8 cellular contexts compared by ENCODE assay signal in the genomic region with DNA sequence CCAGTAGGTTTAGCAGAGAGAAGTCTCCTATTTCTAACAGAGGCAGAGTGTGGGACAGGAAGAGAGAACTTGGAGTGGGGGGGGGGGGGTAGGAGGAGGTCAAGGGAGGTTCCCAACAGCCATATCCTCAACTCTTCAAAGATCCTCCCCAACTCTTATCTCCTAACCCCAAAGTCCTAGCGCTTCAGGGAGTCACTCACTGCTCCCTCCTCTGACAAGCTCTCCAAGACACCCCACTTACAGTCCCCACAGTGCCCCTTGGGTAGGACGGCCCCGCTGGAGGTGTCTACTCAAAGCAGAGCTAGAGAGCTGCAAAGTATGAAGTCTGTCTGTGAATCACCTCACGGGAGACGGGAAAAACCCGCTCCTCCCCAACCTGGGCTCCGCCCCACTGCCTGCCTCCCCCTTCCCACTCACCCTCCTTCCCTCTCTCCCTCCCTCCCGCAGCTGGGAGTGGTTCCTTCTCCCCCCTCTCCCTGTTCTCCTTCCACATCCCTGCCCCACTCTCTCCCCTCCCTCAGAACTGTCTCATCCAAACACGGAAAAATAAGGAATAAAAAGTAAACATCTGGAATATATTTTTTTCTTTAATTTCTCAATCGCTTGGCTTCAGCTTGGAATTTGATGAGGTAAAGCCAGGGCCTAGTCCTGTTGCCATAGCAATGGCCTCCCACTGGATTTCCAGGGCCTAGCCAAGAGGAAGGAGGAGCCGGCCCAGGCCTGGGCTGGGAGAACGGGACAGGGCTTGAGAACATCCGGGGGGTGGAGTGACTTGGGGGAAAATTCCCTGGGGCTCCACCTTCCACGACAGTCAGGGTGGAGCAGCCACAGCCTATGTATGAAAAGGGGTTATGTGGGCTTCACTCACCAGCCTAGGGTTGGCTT. TPM values are rescaled to one million over a fixed set of nuclear protein-coding genes. Genes with fewer than 3 reads are reported as not detected.
DNase-seq lines count a peak whose midpoint lies in the region; ATAC-seq, FAIRE-seq and TF ChIP-seq lines count a peak whose summit lies in the region.

No MANE protein-coding gene starts in this region.

- TF ChIP-seq CTCF in dorsolateral prefrontal cortex (IDR thresholded peaks at IDR 0.05 in 54 of 56, conservative IDR thresholded peaks at IDR 0.05 in 2 of 56; ENCODE audit: low read depth in 1 of 56, partially characterized antibody in 56 of 56) (no peak), HepG2 (CRISPR knock-in tag; IDR thresholded peaks at IDR 0.05) (no peak)

- H3K27me3 Mint-ChIP-seq in activated CD8-positive, alpha-beta memory T cell treated with anti-CD3 and anti-CD28 coated beads, Interleukin-2, amount 10 ng/mL, durations not matched to agents 7 days and 5 days: no peaks in the 10 kb centered on the region

- no peak overlapping the region for H3K4me3 Mint-ChIP-seq in activated CD8-positive, alpha-beta memory T cell treated with anti-CD3 and anti-CD28 coated beads, Interleukin-2, amount 10 ng/mL, durations not matched to agents 7 days and 5 days

- ATAC-seq in HepG2: peak; percentile 18
- ATAC-seq in activated CD8-positive, alpha-beta memory T cell treated with anti-CD3 and anti-CD28 coated beads, Interleukin-2, amount 10 ng/mL, durations not matched to agents 7 days and 5 days: no peak

- BruUV-seq in HepG2 (replicated peaks; lab: Mats Ljungman, UMichigan): TSS peak; percentile 50

- H4K20me1 ChIP-seq in HepG2 (ENCODE audit: insufficient read depth, low read length): peaks cover 17% of the 10 kb centered on the region; the same call in 1 of the 2 replicates

- peak overlapping the region; percentile 91 for H3K27ac ChIP-seq in ACC112 (ENCODE audit: low read depth, low read length)
- H3K27ac ChIP-seq in dorsolateral prefrontal cortex: peak overlapping the region in 56 of 59 donors; percentile 13 to 95 (median 88)
- H3K27ac ChIP-seq in HepG2 (ENCODE audit: extremely low read length, insufficient read depth, low read length): peak overlapping the region; percentile 14

- no peak for TF ChIP-seq RAD21 in HepG2 (CRISPR knock-in tag; IDR thresholded peaks at IDR 0.05)

- H3K79me2 ChIP-seq in ACC112 (ENCODE audit: control insufficient read depth, insufficient read depth, low read length, unreplicated experiment) (peaks cover 50% of the 10 kb centered on the region), HepG2 (ENCODE audit: insufficient read depth, low read length) (peaks cover 12% of the 10 kb centered on the region)

- H3K27me3 ChIP-seq in ACC112 (ENCODE audit: insufficient read depth, low read length) (no peaks in the 10 kb centered on the region), dorsolateral prefrontal cortex (no peaks in the 10 kb centered on the region), HepG2 (ENCODE audit: control insufficient read depth in 1 of 2, insufficient read depth in 2 of 2, low read length in 2 of 2) (no peaks in the 10 kb centered on the region; a peak in 1 of 5 replicates)

- H3K4me1 ChIP-seq in ACC112 (ENCODE audit: control insufficient read depth, insufficient read depth, low read length, unreplicated experiment) (peaks cover 46% of the 10 kb centered on the region), HepG2 (ENCODE audit: insufficient read depth, low read length) (peaks cover 51% of the 10 kb centered on the region)

- H3K36me3 ChIP-seq in ACC112 (ENCODE audit: insufficient read depth, low read length): peaks cover 18% of the 10 kb centered on the region; the same call in 1 of the 2 replicates
- H3K36me3 ChIP-seq in HepG2 (replicated peaks in 1 of 2; ENCODE audit: control insufficient read depth in 1 of 2, insufficient read depth in 2 of 2, low read length in 2 of 2): peaks cover 20 to 35% of the 10 kb centered on the region in 2 experiments; a peak in 4 of 5 replicates

- DNase-seq in GM03348 (ENCODE audit: low spot score) (peak; percentile 97), RCC 7860 (ENCODE audit: low spot score) (peak; percentile 82), dorsolateral prefrontal cortex (peak in 8 of 10 donors; percentile 40 to 83 (median 72)), HepG2 (ENCODE audit: low spot score) (peak; percentile 69), stromal cell of bone marrow (ENCODE audit: low read depth) (peak; percentile 97), NCI-H2107 treated with DMSO at 0.1 percent for 48 hours (lab: John Stamatoyannopoulos, UW; ENCODE audit: unreplicated experiment) (no peak)
- no peak for DNase-seq in activated CD8-positive, alpha-beta memory T cell treated with anti-CD3 and anti-CD28 coated beads, Interleukin-2, amount 10 ng/mL, durations not matched to agents 7 days and 5 days

- 44% methylated on average over 14 of the region's 14 CpGs for WGBS in HepG2 (ENCODE audit: low lambda C conversion rate)

- CTCF ChIA-PET in HepG2 (lab: Yijun Ruan, JAX; ENCODE audit: low intra/inter-chr PET ratio, low total read pairs): no interaction called here
- CTCF ChIA-PET in activated CD8-positive, alpha-beta memory T cell treated with anti-CD3 and anti-CD28 coated beads, Interleukin-2, amount 10 ng/mL, durations not matched to agents 7 days and 5 days (lab: Charles Lee): interaction anchor here (0.6 to 2.1 kb wide), 5 partner anchors 9 to 242 kb away, joined by 3 to 6 read pairs (median 3); no protein-coding TSS in a partner anchor

- H2AFZ ChIP-seq in ACC112 (ENCODE audit: low read length, unreplicated experiment) (peak overlapping the region; percentile 35), HepG2 (ENCODE audit: low read length) (no peak overlapping the region)

- H3K27ac Mint-ChIP-seq in activated CD8-positive, alpha-beta memory T cell treated with anti-CD3 and anti-CD28 coated beads, Interleukin-2, amount 10 ng/mL, durations not matched to agents 7 days and 5 days: no peak overlapping the region

- peak overlapping the region; percentile 27; the same call in 1 of the 2 replicates for H3K9ac ChIP-seq in HepG2 (ENCODE audit: insufficient read depth, low read depth, low read length)

- in situ Hi-C loops in HepG2 (cut with HindIII; ENCODE audit: extremely low pct_ligation_motif_present, low pct_unique_long_range_greater_than_20kb): no loop called here

- H3K4me2 ChIP-seq in HepG2 (ENCODE audit: low read depth, low read length): peak overlapping the region; percentile 86

- H3K4me3 ChIP-seq in ACC112 (ENCODE audit: low read depth, low read length) (peak overlapping the region; percentile 95), dorsolateral prefrontal cortex (peak overlapping the region in 51 of 59 donors; percentile 11 to 90 (median 73)), HepG2 (replicated peaks in 1 of 3; ENCODE audit: insufficient read depth in 1 of 3, low read depth in 2 of 3, low read length in 3 of 3) (no peak overlapping the region; a peak in 2 of 6 replicates)

- peak; percentile 82 for FAIRE-seq in RCC 7860 (lab: Jason Lieb, UNC)
- FAIRE-seq in HepG2 (lab: Jason Lieb, UNC): no peak

- H3K9me3 ChIP-seq in HepG2 (ENCODE audit: low read length): no peaks in the 10 kb centered on the region

- no peaks in the 10 kb centered on the region for H3K9me3 Mint-ChIP-seq in activated CD8-positive, alpha-beta memory T cell treated with anti-CD3 and anti-CD28 coated beads, Interleukin-2, amount 10 ng/mL, durations not matched to agents 7 days and 5 days (ENCODE audit: low read depth)

- intact Hi-C loops in dorsolateral prefrontal cortex (cut with DNase I) (loop anchor here in 1 of 2 donors (10.0 kb wide), 1 partner anchor 493 kb away; no protein-coding TSS in a partner anchor), HepG2 (cut with micrococcal nuclease; ENCODE audit: unreplicated experiment) (no loop called here)

- peaks cover 15% of the 10 kb centered on the region for H3K36me3 Mint-ChIP-seq in activated CD8-positive, alpha-beta memory T cell treated with anti-CD3 and anti-CD28 coated beads, Interleukin-2, amount 10 ng/mL, durations not matched to agents 7 days and 5 days

- no peak for TF ChIP-seq POLR2A in HepG2 (IDR thresholded peaks at IDR 0.05; ENCODE audit: insufficient read depth in 1 of 2, low read depth in 2 of 2, low read length in 2 of 2)

- peaks cover 22% of the 10 kb centered on the region for H3K4me1 Mint-ChIP-seq in activated CD8-positive, alpha-beta memory T cell treated with anti-CD3 and anti-CD28 coated beads, Interleukin-2, amount 10 ng/mL, durations not matched to agents 7 days and 5 days

- TF ChIP-seq EP300 in HepG2 (IDR thresholded peaks at IDR 0.05; ENCODE audit: low read depth in 2 of 2, low read length in 2 of 2) (no peak), HepG2 (CRISPR knock-in tag; IDR thresholded peaks at IDR 0.05; ENCODE audit: borderline replicate concordance) (no peak)

- POLR2A ChIA-PET in HepG2 (lab: Yijun Ruan, JAX): interaction anchor here (1.7 to 2.8 kb wide), 4 partner anchors 9 to 14 kb away, joined by 4 to 38 read pairs (median 8); a partner anchor contains a TSS

RNA-seq across cellular contexts. Expression of a gene that starts 2.5 kb away (rescaled TPM):
- total RNA-seq in dorsolateral prefrontal cortex (100 to 1,000 TPM in 1 of 120 experiments, 10 to 100 TPM in 119; 31.3 to 111 (median 55.2) TPM), HepG2 (2016; rRNA removed; fragmentation: Illumina TruSeq; extraction: Trizol) (12.2 and 13.7 TPM in 2 replicates)
- total RNA-seq in HepG2 (2016; cell fraction: cytosol; rRNA removed; fragmentation: Illumina TruSeq; extraction: Trizol; ENCODE audit: low read depth): 1.2 and 1.4 TPM in 2 replicates
- 9.9 and 16.7 TPM in 2 replicates for total RNA-seq in HepG2 (2016; cell fraction: insoluble cytoplasmic fraction; rRNA removed; fragmentation: Illumina TruSeq; extraction: Trizol)
- 1.9 and 3.6 TPM in 2 replicates for total RNA-seq in HepG2 (2016; cell fraction: membrane; rRNA removed; fragmentation: Illumina TruSeq; extraction: Trizol)
- total RNA-seq in HepG2 (2016; cell fraction: nucleus; rRNA removed; fragmentation: Illumina TruSeq; extraction: Trizol): 19.5 and 21.4 TPM in 2 replicates
- polyA plus RNA-seq in HepG2 (2011; rRNA removed): 15.0 and 15.5 TPM in 2 replicates
- 6.7 and 7.0 TPM in 2 replicates for polyA plus RNA-seq in HepG2 (2011; cell fraction: cytosol; rRNA removed)
- polyA plus RNA-seq in HepG2 (2011; cell fraction: nucleus; rRNA removed): 64.2 and 69.6 TPM in 2 replicates
- 17.3 and 21.8 TPM in 2 replicates for polyA plus RNA-seq in HepG2 (2012)
- polyA plus RNA-seq in HepG2 (2016; cell fraction: cytosol; fragmentation: Illumina TruSeq; extraction: Trizol; ENCODE audit: low read depth): 0.26 and 1.5 TPM in 2 replicates
- 13.8 and 16.2 TPM in 2 replicates for polyA plus RNA-seq in HepG2 (2016; cell fraction: insoluble cytoplasmic fraction; fragmentation: Illumina TruSeq; extraction: Trizol; ENCODE audit: low read depth)
- 2.1 and 3.5 TPM in 2 replicates for polyA plus RNA-seq in HepG2 (2016; cell fraction: membrane; fragmentation: Illumina TruSeq; extraction: Trizol; ENCODE audit: low read depth)
- 46.6 and 51.1 TPM in 2 replicates for polyA plus RNA-seq in HepG2 (2016; cell fraction: nucleus; fragmentation: Illumina TruSeq; extraction: Trizol; ENCODE audit: insufficient read depth, low read depth)
- polyA minus RNA-seq in HepG2 (2011; rRNA and poly(A)+ RNA removed; ENCODE audit: low replicate concordance): 33.6 and 51.4 TPM in 2 replicates
- 7.7 and 9.8 TPM in 2 replicates for polyA minus RNA-seq in HepG2 (2011; cell fraction: cytosol; rRNA and poly(A)+ RNA removed)
- 22.8 and 23.6 TPM in 2 replicates for polyA minus RNA-seq in HepG2 (2011; cell fraction: nucleus; rRNA and poly(A)+ RNA removed)
- total RNA-seq in activated CD8-positive, alpha-beta memory T cell treated with anti-CD3 and anti-CD28 coated beads, Interleukin-2, amount 10 ng/mL, durations not matched to agents 7 days and 5 days: 1 to 10 TPM; 4.4 to 5.8 TPM

RNA-seq across cellular contexts. Expression of a gene that starts 13.5 kb away (rescaled TPM):
- total RNA-seq in dorsolateral prefrontal cortex: 10 to 100 TPM; 43.7 to 71.1 (median 56.7) TPM
- 129 and 175 TPM in 2 replicates for total RNA-seq in HepG2 (2016; rRNA removed; fragmentation: Illumina TruSeq; extraction: Trizol)
- total RNA-seq in HepG2 (2016; cell fraction: cytosol; rRNA removed; fragmentation: Illumina TruSeq; extraction: Trizol; ENCODE audit: low read depth): 39.5 and 48.1 TPM in 2 replicates
- 132 and 160 TPM in 2 replicates for total RNA-seq in HepG2 (2016; cell fraction: insoluble cytoplasmic fraction; rRNA removed; fragmentation: Illumina TruSeq; extraction: Trizol)
- total RNA-seq in HepG2 (2016; cell fraction: membrane; rRNA removed; fragmentation: Illumina TruSeq; extraction: Trizol): 80.0 and 85.8 TPM in 2 replicates
- total RNA-seq in HepG2 (2016; cell fraction: nucleus; rRNA removed; fragmentation: Illumina TruSeq; extraction: Trizol): 62.2 and 67.3 TPM in 2 replicates
- 86.4 and 93.6 TPM in 2 replicates for polyA plus RNA-seq in HepG2 (2011; rRNA removed)
- 92.2 and 107 TPM in 2 replicates for polyA plus RNA-seq in HepG2 (2011; cell fraction: cytosol; rRNA removed)
- polyA plus RNA-seq in HepG2 (2011; cell fraction: nucleus; rRNA removed): 43.4 and 45.7 TPM in 2 replicates
- 66.6 and 80.8 TPM in 2 replicates for polyA plus RNA-seq in HepG2 (2012)
- polyA plus RNA-seq in HepG2 (2016; cell fraction: cytosol; fragmentation: Illumina TruSeq; extraction: Trizol; ENCODE audit: low read depth): 42.7 and 45.8 TPM in 2 replicates
- 210 and 213 TPM in 2 replicates for polyA plus RNA-seq in HepG2 (2016; cell fraction: insoluble cytoplasmic fraction; fragmentation: Illumina TruSeq; extraction: Trizol; ENCODE audit: low read depth)
- 68.1 and 80.7 TPM in 2 replicates for polyA plus RNA-seq in HepG2 (2016; cell fraction: membrane; fragmentation: Illumina TruSeq; extraction: Trizol; ENCODE audit: low read depth)
- polyA plus RNA-seq in HepG2 (2016; cell fraction: nucleus; fragmentation: Illumina TruSeq; extraction: Trizol; ENCODE audit: insufficient read depth, low read depth): 109 and 126 TPM in 2 replicates
- 177 and 420 TPM in 2 replicates for polyA minus RNA-seq in HepG2 (2011; rRNA and poly(A)+ RNA removed; ENCODE audit: low replicate concordance)
- 65.8 and 69.2 TPM in 2 replicates for polyA minus RNA-seq in HepG2 (2011; cell fraction: cytosol; rRNA and poly(A)+ RNA removed)
- polyA minus RNA-seq in HepG2 (2011; cell fraction: nucleus; rRNA and poly(A)+ RNA removed): 20.9 and 25.1 TPM in 2 replicates
- total RNA-seq in activated CD8-positive, alpha-beta memory T cell treated with anti-CD3 and anti-CD28 coated beads, Interleukin-2, amount 10 ng/mL, durations not matched to agents 7 days and 5 days: 100 to 1,000 TPM; 158 to 196 TPM

RNA-seq across cellular contexts. Expression of a gene that starts 15.9 kb away (rescaled TPM):
- under 1 TPM in 6 of 120 experiments, not detected in 114; 0.30 to 0.83 (median 0.40) TPM for total RNA-seq in dorsolateral prefrontal cortex
- not detected in 2 replicates for total RNA-seq in HepG2 (2016; rRNA removed; fragmentation: Illumina TruSeq; extraction: Trizol)
- not detected in 2 replicates for total RNA-seq in HepG2 (2016; cell fraction: cytosol; rRNA removed; fragmentation: Illumina TruSeq; extraction: Trizol; ENCODE audit: low read depth)
- total RNA-seq in HepG2 (2016; cell fraction: insoluble cytoplasmic fraction; rRNA removed; fragmentation: Illumina TruSeq; extraction: Trizol): not detected in 2 replicates
- not detected in 2 replicates for total RNA-seq in HepG2 (2016; cell fraction: membrane; rRNA removed; fragmentation: Illumina TruSeq; extraction: Trizol)
- total RNA-seq in HepG2 (2016; cell fraction: nucleus; rRNA removed; fragmentation: Illumina TruSeq; extraction: Trizol): not detected in 2 replicates
- 0.08 and 0.20 TPM in 2 replicates for polyA plus RNA-seq in HepG2 (2011; rRNA removed)
- polyA plus RNA-seq in HepG2 (2011; cell fraction: cytosol; rRNA removed): 0.05 and 0.13 TPM in 2 replicates
- polyA plus RNA-seq in HepG2 (2011; cell fraction: nucleus; rRNA removed): 0.31 and 0.35 TPM in 2 replicates
- polyA plus RNA-seq in HepG2 (2012): 0.13 TPM in 1 of 2 replicates, not detected in the other
- not detected in 2 replicates for polyA plus RNA-seq in HepG2 (2016; cell fraction: cytosol; fragmentation: Illumina TruSeq; extraction: Trizol; ENCODE audit: low read depth)
- not detected in 2 replicates for polyA plus RNA-seq in HepG2 (2016; cell fraction: insoluble cytoplasmic fraction; fragmentation: Illumina TruSeq; extraction: Trizol; ENCODE audit: low read depth)
- polyA plus RNA-seq in HepG2 (2016; cell fraction: membrane; fragmentation: Illumina TruSeq; extraction: Trizol; ENCODE audit: low read depth): not detected in 2 replicates
- not detected in 2 replicates for polyA plus RNA-seq in HepG2 (2016; cell fraction: nucleus; fragmentation: Illumina TruSeq; extraction: Trizol; ENCODE audit: insufficient read depth, low read depth)
- polyA minus RNA-seq in HepG2 (2011; rRNA and poly(A)+ RNA removed; ENCODE audit: low replicate concordance): 0.21 TPM in 1 of 2 replicates, not detected in the other
- not detected in 2 replicates for polyA minus RNA-seq in HepG2 (2011; cell fraction: cytosol; rRNA and poly(A)+ RNA removed)
- 0.26 TPM in 1 of 2 replicates, not detected in the other for polyA minus RNA-seq in HepG2 (2011; cell fraction: nucleus; rRNA and poly(A)+ RNA removed)
- not detected for total RNA-seq in activated CD8-positive, alpha-beta memory T cell treated with anti-CD3 and anti-CD28 coated beads, Interleukin-2, amount 10 ng/mL, durations not matched to agents 7 days and 5 days

RNA-seq across cellular contexts. Expression of a gene that starts 58.7 kb away (rescaled TPM):
- total RNA-seq in dorsolateral prefrontal cortex: not detected
- not detected in 2 replicates for total RNA-seq in HepG2 (2016; rRNA removed; fragmentation: Illumina TruSeq; extraction: Trizol)
- total RNA-seq in HepG2 (2016; cell fraction: cytosol; rRNA removed; fragmentation: Illumina TruSeq; extraction: Trizol; ENCODE audit: low read depth): not detected in 2 replicates
- total RNA-seq in HepG2 (2016; cell fraction: insoluble cytoplasmic fraction; rRNA removed; fragmentation: Illumina TruSeq; extraction: Trizol): not detected in 2 replicates
- not detected in 2 replicates for total RNA-seq in HepG2 (2016; cell fraction: membrane; rRNA removed; fragmentation: Illumina TruSeq; extraction: Trizol)
- not detected in 2 replicates for total RNA-seq in HepG2 (2016; cell fraction: nucleus; rRNA removed; fragmentation: Illumina TruSeq; extraction: Trizol)
- polyA plus RNA-seq in HepG2 (2011; rRNA removed): not detected in 2 replicates
- polyA plus RNA-seq in HepG2 (2011; cell fraction: cytosol; rRNA removed): not detected in 2 replicates
- not detected in 2 replicates for polyA plus RNA-seq in HepG2 (2011; cell fraction: nucleus; rRNA removed)
- polyA plus RNA-seq in HepG2 (2012): not detected in 2 replicates
- not detected in 2 replicates for polyA plus RNA-seq in HepG2 (2016; cell fraction: cytosol; fragmentation: Illumina TruSeq; extraction: Trizol; ENCODE audit: low read depth)
- not detected in 2 replicates for polyA plus RNA-seq in HepG2 (2016; cell fraction: insoluble cytoplasmic fraction; fragmentation: Illumina TruSeq; extraction: Trizol; ENCODE audit: low read depth)
- not detected in 2 replicates for polyA plus RNA-seq in HepG2 (2016; cell fraction: membrane; fragmentation: Illumina TruSeq; extraction: Trizol; ENCODE audit: low read depth)
- not detected in 2 replicates for polyA plus RNA-seq in HepG2 (2016; cell fraction: nucleus; fragmentation: Illumina TruSeq; extraction: Trizol; ENCODE audit: insufficient read depth, low read depth)
- not detected in 2 replicates for polyA minus RNA-seq in HepG2 (2011; rRNA and poly(A)+ RNA removed; ENCODE audit: low replicate concordance)
- polyA minus RNA-seq in HepG2 (2011; cell fraction: cytosol; rRNA and poly(A)+ RNA removed): not detected in 2 replicates
- not detected in 2 replicates for polyA minus RNA-seq in HepG2 (2011; cell fraction: nucleus; rRNA and poly(A)+ RNA removed)
- not detected for total RNA-seq in activated CD8-positive, alpha-beta memory T cell treated with anti-CD3 and anti-CD28 coated beads, Interleukin-2, amount 10 ng/mL, durations not matched to agents 7 days and 5 days

Comparison
In these comparisons a context has a peak if more than half of its experiments do, and no peak if none do; other contexts are left out.
1. H3K27ac ChIP-seq: peak in every context shown above with its lines; median percentile 91 in ACC112; 88 in dorsolateral prefrontal cortex; 14 in HepG2.
2. H3K4me3 ChIP-seq: peak in ACC112 (single experiment) and dorsolateral prefrontal cortex (51 of 59); none in HepG2 (0 of 3).
3. DNase-seq: peak in GM03348 (single experiment), RCC 7860 (single experiment), dorsolateral prefrontal cortex (8 of 10), HepG2 (single experiment) and stromal cell of bone marrow (single experiment); none in activated CD8-positive, alpha-beta memory T cell treated with anti-CD3 and anti-CD28 coated beads, Interleukin-2, amount 10 ng/mL, durations not matched to agents 7 days and 5 days (single experiment) and NCI-H2107 treated with DMSO at 0.1 percent for 48 hours (single experiment).